8 cellular contexts compared by ENCODE assay signal in genomic region chr20:33443006-33443511, GRCh38. TPM values are rescaled to one million over a fixed set of nuclear protein-coding genes. Genes with fewer than 3 reads are reported as not detected.
A peak's percentile ranks its signal among the peaks of the same experiment; 100 is the strongest.
DNase-seq lines count a peak whose midpoint lies in the region; ATAC-seq lines count a peak whose summit lies in the region.

No MANE protein-coding gene starts in this region.

- peak overlapping the region; percentile 74 to 81 for H3K4me3 Mint-ChIP-seq in activated T-cell treated with anti-CD3 and anti-CD28 coated beads, Interleukin-2, amount 50 U/mL, for 72 hours

- DNase-seq in NCI-H1417 (lab: John Stamatoyannopoulos, UW) = peak in 2 of 3 experiments; percentile 42 to 74
- DNase-seq in NCI-H1417 treated with DMSO at 0.1 percent for 48 hours (lab: John Stamatoyannopoulos, UW) = no peak
- no peak for DNase-seq in activated T-cell treated with anti-CD3 and anti-CD28 coated beads, Interleukin-2, amount 50 U/mL, for 72 hours
- DNase-seq in head of caudate nucleus = peak in 27 of 42 donors; percentile 9 to 60 (median 40)
- DNase-seq in posterior vena cava (ENCODE audit: low spot score) = peak; percentile 83
- DNase-seq in kidney glomerular epithelial cell (lab: John Stamatoyannopoulos, UW) = no peak

- H3K36me3 Mint-ChIP-seq in activated T-cell treated with anti-CD3 and anti-CD28 coated beads, Interleukin-2, amount 50 U/mL, for 72 hours (ENCODE audit: insufficient read depth in 2 of 2) = no peaks in the 10 kb centered on the region

- no peak overlapping the region for H3K27ac Mint-ChIP-seq in activated T-cell treated with anti-CD3 and anti-CD28 coated beads, Interleukin-2, amount 50 U/mL, for 72 hours

- no peaks in the 10 kb centered on the region for H3K9me3 Mint-ChIP-seq in activated T-cell treated with anti-CD3 and anti-CD28 coated beads, Interleukin-2, amount 50 U/mL, for 72 hours

- intact Hi-C loops in head of caudate nucleus (cut with DNase I) (no loop called here), posterior vena cava (cut with DNase I) (loop anchor here in 1 of 2 donors (5.0 kb wide), 1 partner anchor 36 kb away; no protein-coding TSS in a partner anchor)

- no peaks in the 10 kb centered on the region for H3K27me3 Mint-ChIP-seq in activated T-cell treated with anti-CD3 and anti-CD28 coated beads, Interleukin-2, amount 50 U/mL, for 72 hours (ENCODE audit: low read depth)

- ATAC-seq in HG03460 (IDR thresholded peaks at IDR 0.05; ENCODE audit: unreplicated experiment) (peak; percentile 10), GM18873 (IDR thresholded peaks at IDR 0.05; ENCODE audit: low FRiP score, unreplicated experiment) (no peak)
- peak; percentile 26 to 33 for ATAC-seq in activated T-cell treated with anti-CD3 and anti-CD28 coated beads, Interleukin-2, amount 50 U/mL, for 72 hours (replicated peaks in 1 of 2)

- H3K4me1 Mint-ChIP-seq in activated T-cell treated with anti-CD3 and anti-CD28 coated beads, Interleukin-2, amount 50 U/mL, for 72 hours (ENCODE audit: low read depth) = peaks cover 17% of the 10 kb centered on the region

RNA-seq across cellular contexts. Expression of gene SNTA1, which starts 0.5 kb away (rescaled TPM):
- 1 to 10 TPM; 2.2 to 3.7 TPM for total RNA-seq in activated T-cell treated with anti-CD3 and anti-CD28 coated beads, Interleukin-2, amount 50 U/mL, for 72 hours
- total RNA-seq in posterior vena cava = 10 to 100 TPM; 40.1 to 44.7 TPM

RNA-seq across cellular contexts. Expression of gene CDK5RAP1, which starts 41.7 kb away (rescaled TPM):
- 10 to 100 TPM; 43.0 to 64.2 TPM for total RNA-seq in activated T-cell treated with anti-CD3 and anti-CD28 coated beads, Interleukin-2, amount 50 U/mL, for 72 hours
- total RNA-seq in posterior vena cava = 10 to 100 TPM; 15.9 to 19.8 TPM

RNA-seq across cellular contexts. Expression of gene CBFA2T2, which starts 46.8 kb away (rescaled TPM):
- total RNA-seq in activated T-cell treated with anti-CD3 and anti-CD28 coated beads, Interleukin-2, amount 50 U/mL, for 72 hours = 10 to 100 TPM; 14.4 to 15.7 TPM
- 10 to 100 TPM; 11.0 to 12.0 TPM for total RNA-seq in posterior vena cava

Comparison
In these comparisons a context has a peak if more than half of its experiments do, and no peak if none do; other contexts are left out.
1. DNase-seq: peak in NCI-H1417 (2 of 3), head of caudate nucleus (27 of 42) and posterior vena cava (single experiment); none in NCI-H1417 treated with DMSO at 0.1 percent for 48 hours (single experiment), activated T-cell treated with anti-CD3 and anti-CD28 coated beads, Interleukin-2, amount 50 U/mL, for 72 hours (0 of 2) and kidney glomerular epithelial cell (single experiment).
2. RNA of gene SNTA1, which starts 0.5 kb away (total RNA-seq): 40.1 to 44.7 TPM in posterior vena cava; 2.2 to 3.7 TPM in activated T-cell treated with anti-CD3 and anti-CD28 coated beads, Interleukin-2, amount 50 U/mL, for 72 hours; every median in the first group is over 4 times any median in the second.